27 cellular contexts compared by ENCODE assay signal in the genomic region with DNA sequence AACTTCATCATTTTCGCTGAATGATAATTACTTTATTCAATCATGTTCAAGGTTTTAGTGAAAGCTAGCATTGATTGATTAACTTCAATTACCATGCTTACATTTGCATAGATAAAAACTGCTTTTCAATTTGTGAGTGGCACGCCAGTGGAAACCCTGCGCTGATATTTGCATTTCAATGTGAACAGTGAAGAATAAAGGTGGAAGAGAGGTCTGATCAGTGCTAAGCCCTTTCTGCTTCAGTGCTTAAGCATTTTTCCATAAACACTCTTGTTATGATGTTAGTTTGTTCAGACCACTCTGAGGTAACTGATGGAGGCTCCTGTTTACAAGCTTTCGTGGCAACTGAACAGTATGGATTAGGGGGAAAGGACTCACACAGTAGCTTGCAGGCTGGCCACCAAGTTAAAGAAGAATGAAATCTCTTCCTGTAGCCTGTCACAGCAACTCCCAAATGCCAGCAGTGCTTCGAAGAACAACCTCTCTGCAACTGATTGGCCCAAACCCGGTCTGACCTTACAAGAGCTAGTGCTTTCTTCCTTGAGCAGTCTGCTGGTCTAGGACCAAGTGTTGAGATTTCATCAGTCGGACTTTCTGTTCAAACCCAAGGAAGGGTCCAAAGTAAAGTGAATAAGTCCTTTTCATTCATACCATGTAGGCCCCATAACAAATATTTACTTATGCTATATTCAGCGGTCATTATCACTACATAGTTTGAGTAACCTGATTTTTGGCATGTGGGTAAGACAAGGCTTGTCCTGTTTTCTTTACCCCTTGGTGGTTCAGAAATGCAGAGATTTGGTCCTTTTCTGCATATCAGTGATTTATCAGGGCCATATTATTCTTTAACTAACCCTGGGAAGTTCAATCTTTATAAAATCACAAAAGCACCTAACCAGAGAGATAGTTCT.
DNase-seq lines count a peak whose midpoint lies in the region; ATAC-seq and TF ChIP-seq lines count a peak whose summit lies in the region.
"Had no signal": no experiment of that assay in that cellular context is flagged by ENCODE, and none has a peak within 500 bp of the region (broad histone marks: within the 10 kb centered on the region; RNA-seq: fewer than 3 reads in every experiment).

No MANE protein-coding gene starts in this region.

- no peaks in the 10 kb centered on the region for H3K9me2 ChIP-seq in MM.1S (replicated peaks; ENCODE audit: insufficient read depth, low read length)

- CTCF ChIA-PET in WTC11 (lab: Charles Lee), result no interaction called here

- peak; percentile 88 for ATAC-seq in WTC11
- no peak for ATAC-seq in esophagus mucosa
- ATAC-seq: Panc1 had no signal

- H2AFZ ChIP-seq in MM.1S (ENCODE audit: low read length), result no peak overlapping the region

- POLR2A ChIA-PET in WTC11 (lab: Charles Lee), result no interaction called here

- H3K4me3 ChIP-seq in HAP-1 (no peak overlapping the region), MM.1S (ENCODE audit: low read length) (no peak overlapping the region)
- H3K4me3 ChIP-seq: BLaER1, breast epithelium, dorsolateral prefrontal cortex, tibial nerve had no signal

- H3K27me3 Mint-ChIP-seq in WTC11 (ENCODE audit: low read depth), result no peaks in the 10 kb centered on the region
- H3K27me3 Mint-ChIP-seq: activated CD4-positive, alpha-beta memory T cell treated with anti-CD3 and anti-CD28 coated beads for 36 hours had no signal

- H3K4me3 Mint-ChIP-seq in WTC11, result peak overlapping the region; percentile 42
- H3K4me3 Mint-ChIP-seq: activated CD4-positive, alpha-beta memory T cell treated with anti-CD3 and anti-CD28 coated beads for 36 hours; mesothelial cell of epicardium had no signal

- DNase-seq in HAP-1 (ENCODE audit: low spot score in 2 of 2) (peak; percentile 77 to 99), WTC11 (ENCODE audit: low spot score) (no peak), iPS-NIHi11 (ENCODE audit: low spot score) (peak; percentile 35), retina (peak; percentile 15), MM.1S (no peak), posterior cingulate gyrus (no peak)
- DNase-seq: activated CD4-positive, alpha-beta memory T cell treated with anti-CD3 and anti-CD28 coated beads for 36 hours; activated CD4-positive, alpha-beta T cell treated with anti-CD3 and anti-CD28 coated beads for 1 hour; activated CD8-positive, alpha-beta memory T cell treated with anti-CD3 and anti-CD28 coated beads, Interleukin-2, amount 50 U/mL, for 4 hours; activated naive CD4-positive, alpha-beta T cell treated with anti-CD3 and anti-CD28 coated beads, Interleukin-2, amount 50 U/mL, for 16 hours; amniotic stem cell; DMS153; dorsolateral prefrontal cortex; hippocampal formation; KBM-7; NCI-H1417 treated with DMSO at 0.1 percent for 48 hours; NCI-H2081; NCI-H524 treated with DMSO at 0.1 percent for 48 hours; nucleus accumbens; Right ventricle myocardium superior; stimulated activated CD4-positive, alpha-beta T cell treated with anti-CD3 and anti-CD28 coated beads, Interleukin-4, amount 100 ng/mL, for 24 hours had no signal

- H3K27me3 ChIP-seq in HAP-1 (ENCODE audit: low read depth) (no peaks in the 10 kb centered on the region), MM.1S (replicated peaks; ENCODE audit: insufficient read depth, low read length) (no peaks in the 10 kb centered on the region)
- H3K27me3 ChIP-seq: BLaER1, breast epithelium, tibial nerve had no signal

- H3K36me3 Mint-ChIP-seq in WTC11, result no peaks in the 10 kb centered on the region
- H3K36me3 Mint-ChIP-seq: activated CD4-positive, alpha-beta memory T cell treated with anti-CD3 and anti-CD28 coated beads for 36 hours; mesothelial cell of epicardium had no signal

- no peaks in the 10 kb centered on the region for H3F3A ChIP-seq in MM.1S (ENCODE audit: insufficient read depth, low read length)

- intact Hi-C loops in posterior cingulate gyrus (cut with DNase I), result no loop called here

- no peak for TF ChIP-seq CTCF in WTC11 (IDR thresholded peaks at IDR 0.05)
- TF ChIP-seq CTCF in MM.1S (IDR thresholded peaks at IDR 0.05; ENCODE audit: low read length), result no peak

- H3K4me1 Mint-ChIP-seq in WTC11, result peaks cover 45% of the 10 kb centered on the region

- H4K20me1 ChIP-seq in MM.1S (ENCODE audit: insufficient read depth, low read length), result no peaks in the 10 kb centered on the region
- H4K20me1 ChIP-seq: BLaER1 had no signal

- no peaks in the 10 kb centered on the region for H3K79me2 ChIP-seq in MM.1S (ENCODE audit: low read length)

- H3K9me3 ChIP-seq in HAP-1 (no peaks in the 10 kb centered on the region), MM.1S (replicated peaks; ENCODE audit: insufficient read depth, low read length) (no peaks in the 10 kb centered on the region)
- H3K9me3 ChIP-seq: BLaER1, breast epithelium, tibial nerve had no signal

- H3K9me3 Mint-ChIP-seq in WTC11, result no peaks in the 10 kb centered on the region
- H3K9me3 Mint-ChIP-seq: activated CD4-positive, alpha-beta memory T cell treated with anti-CD3 and anti-CD28 coated beads for 36 hours; mesothelial cell of epicardium had no signal

- in situ Hi-C loops in HAP-1 (cut with MboI; ENCODE audit: low sequenced_read_pairs), result loop anchor here (10.0 to 25.0 kb wide), 4 partner anchors 256 to 1206 kb away; partner anchors contain the start of gene NR4A2

- H3K27ac Mint-ChIP-seq in WTC11, result peak overlapping the region; percentile 77
- H3K27ac Mint-ChIP-seq: activated CD4-positive, alpha-beta memory T cell treated with anti-CD3 and anti-CD28 coated beads for 36 hours; mesothelial cell of epicardium had no signal

- H3K27ac ChIP-seq in MM.1S (ENCODE audit: low read length), result no peak overlapping the region
- H3K27ac ChIP-seq: BLaER1, breast epithelium, dorsolateral prefrontal cortex had no signal

- no peak overlapping the region for H3K4me2 ChIP-seq in MM.1S (ENCODE audit: low read depth, low read length)
- H3K4me2 ChIP-seq: BLaER1 had no signal

- H3K9ac ChIP-seq in MM.1S (ENCODE audit: low read length), result no peak overlapping the region
- H3K9ac ChIP-seq: BLaER1 had no signal

- H3K4me1 ChIP-seq in HAP-1, result peaks cover 45% of the 10 kb centered on the region
- no peaks in the 10 kb centered on the region for H3K4me1 ChIP-seq in MM.1S (ENCODE audit: low read length)
- H3K4me1 ChIP-seq: BLaER1, breast epithelium had no signal

- H3K36me3 ChIP-seq in HAP-1 (replicated peaks), result no peaks in the 10 kb centered on the region
- H3K36me3 ChIP-seq in MM.1S (replicated peaks; ENCODE audit: insufficient read depth, low read length), result no peaks in the 10 kb centered on the region
- H3K36me3 ChIP-seq: BLaER1, breast epithelium, tibial nerve had no signal

TF ChIP-seq in WTC11, 78 proteins besides CTCF, POLR2A, EP300 and RAD21:
- TF ChIP-seq CREB1 (CRISPR knock-in tag; IDR thresholded peaks at IDR 0.05) (no peak), ZNF317 (CRISPR knock-in tag; IDR thresholded peaks at IDR 0.05; ENCODE audit: borderline replicate concordance, low read depth) (no peak), KAT7 (CRISPR knock-in tag; IDR thresholded peaks at IDR 0.05; ENCODE audit: borderline replicate concordance) (no peak), FOXP4 (CRISPR knock-in tag; IDR thresholded peaks at IDR 0.05) (no peak), JUN (CRISPR knock-in tag; IDR thresholded peaks at IDR 0.05) (no peak), PREB (CRISPR knock-in tag; IDR thresholded peaks at IDR 0.05; ENCODE audit: borderline replicate concordance) (no peak), NR3C1 (CRISPR knock-in tag; conservative IDR thresholded peaks at IDR 0.05; ENCODE audit: low read depth) (no peak), HMGA2 (CRISPR knock-in tag; IDR thresholded peaks at IDR 0.05) (no peak), SMAD3 (CRISPR knock-in tag; IDR thresholded peaks at IDR 0.05; ENCODE audit: borderline replicate concordance) (no peak), NR2C2 (CRISPR knock-in tag; IDR thresholded peaks at IDR 0.05) (no peak), FOXP1 (CRISPR knock-in tag; IDR thresholded peaks at IDR 0.05; ENCODE audit: borderline replicate concordance) (no peak), JAZF1 (CRISPR knock-in tag; IDR thresholded peaks at IDR 0.05) (no peak), NFE2L1 (CRISPR knock-in tag; IDR thresholded peaks at IDR 0.05) (no peak)
TF ChIP-seq in WTC11: peak in this region for 0.

Comparison
In these comparisons a context has a peak if more than half of its experiments do, and no peak if none do; other contexts are left out.
1. DNase-seq: peak in HAP-1 (2 of 2), iPS-NIHi11 (single experiment) and retina (single experiment); none in WTC11 (single experiment), MM.1S (single experiment) and posterior cingulate gyrus (0 of 10).